Comparison of ENCODE assay signal across 8 cellular contexts in the genomic region with DNA sequence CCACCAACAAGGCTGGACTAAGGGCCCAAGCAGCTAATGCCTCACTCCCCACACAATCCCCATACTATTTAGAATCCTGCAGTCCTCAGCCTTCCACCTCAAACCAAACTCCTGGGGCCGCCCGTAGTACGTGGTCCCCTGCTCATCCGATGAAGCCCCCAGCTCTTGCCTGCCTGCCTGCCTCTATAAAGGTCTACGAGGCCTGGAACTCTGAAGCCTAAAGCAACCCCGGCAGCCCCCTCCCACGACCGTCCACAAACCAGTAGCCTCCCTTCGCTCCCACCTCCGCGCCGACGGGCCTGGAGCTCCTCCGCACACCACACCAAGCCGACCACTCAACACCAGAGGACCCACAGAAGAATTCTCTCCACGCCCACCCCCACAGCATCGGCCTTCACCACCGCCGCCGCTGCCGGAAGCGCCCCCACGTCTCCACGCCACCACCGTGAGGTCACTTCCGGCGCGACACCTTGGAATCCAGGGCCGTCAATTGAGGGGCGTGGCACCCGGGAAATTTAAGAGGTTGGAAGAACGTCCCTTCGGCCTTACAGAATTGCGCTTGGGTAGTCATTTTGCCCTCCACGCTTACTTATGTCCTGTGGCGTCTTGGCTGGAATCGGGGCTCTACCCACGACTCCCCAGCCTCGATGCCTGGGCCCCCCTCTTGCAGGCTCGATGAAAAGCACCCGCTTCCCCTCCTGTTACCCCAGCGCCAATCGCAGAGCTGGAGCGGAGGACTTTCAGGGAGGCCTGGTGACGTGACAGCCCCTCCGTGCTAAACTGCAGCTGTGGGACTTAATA. TPM values are rescaled to one million over a fixed set of nuclear protein-coding genes. Genes with fewer than 3 reads are reported as not detected.
DNase-seq lines count a peak whose midpoint lies in the region; ATAC-seq, FAIRE-seq and TF ChIP-seq lines count a peak whose summit lies in the region.

A gene with protein sequence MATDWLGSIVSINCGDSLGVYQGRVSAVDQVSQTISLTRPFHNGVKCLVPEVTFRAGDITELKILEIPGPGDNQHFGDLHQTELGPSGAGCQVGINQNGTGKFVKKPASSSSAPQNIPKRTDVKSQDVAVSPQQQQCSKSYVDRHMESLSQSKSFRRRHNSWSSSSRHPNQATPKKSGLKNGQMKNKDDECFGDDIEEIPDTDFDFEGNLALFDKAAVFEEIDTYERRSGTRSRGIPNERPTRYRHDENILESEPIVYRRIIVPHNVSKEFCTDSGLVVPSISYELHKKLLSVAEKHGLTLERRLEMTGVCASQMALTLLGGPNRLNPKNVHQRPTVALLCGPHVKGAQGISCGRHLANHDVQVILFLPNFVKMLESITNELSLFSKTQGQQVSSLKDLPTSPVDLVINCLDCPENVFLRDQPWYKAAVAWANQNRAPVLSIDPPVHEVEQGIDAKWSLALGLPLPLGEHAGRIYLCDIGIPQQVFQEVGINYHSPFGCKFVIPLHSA (minus strand): TSS at position 428 of the 801 bp plus-strand sequence. CDS start 20,900 bp downstream, outside the sequence.

- H3K27ac Mint-ChIP-seq in stimulated activated naive CD8-positive, alpha-beta T cell treated with anti-CD3 and anti-CD28 coated beads, Interleukin-15, amount 100 ng/mL, for 72 hours = peak within 1 kb of the TSS; percentile 99 to 100

- H3K4me2 ChIP-seq in neural cell (ENCODE audit: low read length) = peak within 1 kb of the TSS; percentile 95

- peak within 1 kb of the TSS; percentile 86 for H3K4me3 ChIP-seq in LNCaP clone FGC (ENCODE audit: low read depth, low read length)
- H3K4me3 ChIP-seq in fibroblast of villous mesenchyme (ENCODE audit: low read depth, low read length) = peak within 1 kb of the TSS; percentile 85
- peak within 1 kb of the TSS; percentile 74 for H3K4me3 ChIP-seq in neural cell (ENCODE audit: low read length)

- peak; percentile 15 for TF ChIP-seq RAD21 in neural cell (conservative IDR thresholded peaks at IDR 0.05)

- H3K79me2 ChIP-seq in neural cell (replicated peaks; ENCODE audit: insufficient read depth, low read length) = peaks cover 48% of the 10 kb centered on the region

- no peaks in the 10 kb centered on the region for H3K9me3 ChIP-seq in neural cell (ENCODE audit: low read length)

- DNase-seq in D721Med (ENCODE audit: insufficient read length, low spot score) (peak; percentile 79), LNCaP clone FGC (ENCODE audit: low read depth) (peak; percentile 51), SHP77 (lab: John Stamatoyannopoulos, UW) (peak; percentile 81 to 91), activated gamma-delta T cell (lab: John Stamatoyannopoulos, UW) (peak; percentile 60), fibroblast of villous mesenchyme (ENCODE audit: low read depth) (peak; percentile 80)
- peak; percentile 77 to 81 for DNase-seq in stimulated activated naive CD8-positive, alpha-beta T cell treated with anti-CD3 and anti-CD28 coated beads, Interleukin-15, amount 100 ng/mL, for 72 hours

- no peaks in the 10 kb centered on the region for H3K36me3 ChIP-seq in neural cell (ENCODE audit: insufficient read depth, low read length)

- H2AFZ ChIP-seq in neural cell (ENCODE audit: low read depth, low read length) = peak within 1 kb of the TSS; percentile 90

- no peaks in the 10 kb centered on the region for H3K9me3 Mint-ChIP-seq in stimulated activated naive CD8-positive, alpha-beta T cell treated with anti-CD3 and anti-CD28 coated beads, Interleukin-15, amount 100 ng/mL, for 72 hours

- no peak for TF ChIP-seq CTCF in D721Med (IDR thresholded peaks at IDR 0.05; ENCODE audit: insufficient read depth, missing control alignments)
- no peak for TF ChIP-seq CTCF in LNCaP clone FGC (IDR thresholded peaks at IDR 0.05; ENCODE audit: control insufficient read depth, extremely low read depth, insufficient read depth)
- TF ChIP-seq CTCF in fibroblast of villous mesenchyme (IDR thresholded peaks at IDR 0.05; ENCODE audit: insufficient read depth, low read depth, low read length) = no peak
- peak; percentile 13 for TF ChIP-seq CTCF in neural cell (IDR thresholded peaks at IDR 0.05; ENCODE audit: poor library complexity, severe bottlenecking)

- H3K4me1 Mint-ChIP-seq in stimulated activated naive CD8-positive, alpha-beta T cell treated with anti-CD3 and anti-CD28 coated beads, Interleukin-15, amount 100 ng/mL, for 72 hours = peaks cover 44% of the 10 kb centered on the region

- H3K27me3 Mint-ChIP-seq in stimulated activated naive CD8-positive, alpha-beta T cell treated with anti-CD3 and anti-CD28 coated beads, Interleukin-15, amount 100 ng/mL, for 72 hours = no peaks in the 10 kb centered on the region

- peak within 1 kb of the TSS; percentile 84 for H3K27ac ChIP-seq in neural cell (ENCODE audit: low read length)

- peak; percentile 76 for TF ChIP-seq EP300 in neural cell (conservative IDR thresholded peaks at IDR 0.05; ENCODE audit: poor library complexity, severe bottlenecking)

- no peaks in the 10 kb centered on the region for H3K9me2 ChIP-seq in neural cell (ENCODE audit: insufficient read depth, low read length)

- no peaks in the 10 kb centered on the region for H3F3A ChIP-seq in neural cell (ENCODE audit: insufficient read depth, low read length, poor library complexity, severe bottlenecking)

- H3K27me3 ChIP-seq in neural cell (ENCODE audit: insufficient read depth, low read depth, low read length) = no peaks in the 10 kb centered on the region

- FAIRE-seq in D721Med (lab: Jason Lieb, UNC) = no peak

- peak within 1 kb of the TSS; percentile 94 for H3K9ac ChIP-seq in neural cell (ENCODE audit: low read length)

- H3K4me3 Mint-ChIP-seq in stimulated activated naive CD8-positive, alpha-beta T cell treated with anti-CD3 and anti-CD28 coated beads, Interleukin-15, amount 100 ng/mL, for 72 hours = peak within 1 kb of the TSS; percentile 99 to 100

- no peaks in the 10 kb centered on the region for H4K20me1 ChIP-seq in neural cell (ENCODE audit: insufficient read depth)

- ATAC-seq in GM21619 (IDR thresholded peaks at IDR 0.05; ENCODE audit: unreplicated experiment) = peak; percentile 92
- peak; percentile 97 for ATAC-seq in stimulated activated naive CD8-positive, alpha-beta T cell treated with anti-CD3 and anti-CD28 coated beads, Interleukin-15, amount 100 ng/mL, for 72 hours

TF ChIP-seq in neural cell, 6 proteins besides CTCF, POLR2A, EP300 and RAD21:
- TF ChIP-seq SMC3 (conservative IDR thresholded peaks at IDR 0.05; ENCODE audit: poor library complexity) (no peak), MXI1 (conservative IDR thresholded peaks at IDR 0.05; ENCODE audit: poor library complexity, severe bottlenecking) (peak; percentile 95), POLR2AphosphoS5 (IDR thresholded peaks at IDR 0.05) (peak; percentile 98), TAF1 (IDR thresholded peaks at IDR 0.05; ENCODE audit: low read depth) (no peak), EZH2 (IDR thresholded peaks at IDR 0.05; ENCODE audit: borderline replicate concordance, insufficient read depth, low read length, poor library complexity, severe bottlenecking) (no peak)
- TF ChIP-seq, protein P1, sequence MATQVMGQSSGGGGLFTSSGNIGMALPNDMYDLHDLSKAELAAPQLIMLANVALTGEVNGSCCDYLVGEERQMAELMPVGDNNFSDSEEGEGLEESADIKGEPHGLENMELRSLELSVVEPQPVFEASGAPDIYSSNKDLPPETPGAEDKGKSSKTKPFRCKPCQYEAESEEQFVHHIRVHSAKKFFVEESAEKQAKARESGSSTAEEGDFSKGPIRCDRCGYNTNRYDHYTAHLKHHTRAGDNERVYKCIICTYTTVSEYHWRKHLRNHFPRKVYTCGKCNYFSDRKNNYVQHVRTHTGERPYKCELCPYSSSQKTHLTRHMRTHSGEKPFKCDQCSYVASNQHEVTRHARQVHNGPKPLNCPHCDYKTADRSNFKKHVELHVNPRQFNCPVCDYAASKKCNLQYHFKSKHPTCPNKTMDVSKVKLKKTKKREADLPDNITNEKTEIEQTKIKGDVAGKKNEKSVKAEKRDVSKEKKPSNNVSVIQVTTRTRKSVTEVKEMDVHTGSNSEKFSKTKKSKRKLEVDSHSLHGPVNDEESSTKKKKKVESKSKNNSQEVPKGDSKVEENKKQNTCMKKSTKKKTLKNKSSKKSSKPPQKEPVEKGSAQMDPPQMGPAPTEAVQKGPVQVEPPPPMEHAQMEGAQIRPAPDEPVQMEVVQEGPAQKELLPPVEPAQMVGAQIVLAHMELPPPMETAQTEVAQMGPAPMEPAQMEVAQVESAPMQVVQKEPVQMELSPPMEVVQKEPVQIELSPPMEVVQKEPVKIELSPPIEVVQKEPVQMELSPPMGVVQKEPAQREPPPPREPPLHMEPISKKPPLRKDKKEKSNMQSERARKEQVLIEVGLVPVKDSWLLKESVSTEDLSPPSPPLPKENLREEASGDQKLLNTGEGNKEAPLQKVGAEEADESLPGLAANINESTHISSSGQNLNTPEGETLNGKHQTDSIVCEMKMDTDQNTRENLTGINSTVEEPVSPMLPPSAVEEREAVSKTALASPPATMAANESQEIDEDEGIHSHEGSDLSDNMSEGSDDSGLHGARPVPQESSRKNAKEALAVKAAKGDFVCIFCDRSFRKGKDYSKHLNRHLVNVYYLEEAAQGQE (IDR thresholded peaks at IDR 0.05; ENCODE audit: borderline replicate concordance) = no peak

RNA-seq across cellular contexts. Expression of the gene that starts here (rescaled TPM):
- total RNA-seq in fibroblast of villous mesenchyme = 9.7 and 11.7 TPM in 2 replicates
- 12.9 and 15.9 TPM in 2 replicates for polyA plus RNA-seq in neural cell
- 30.2 and 37.9 TPM in 2 replicates for polyA minus RNA-seq in neural cell

Comparison
In these comparisons a context has a peak if more than half of its experiments do, and no peak if none do; other contexts are left out.
1. Peak in every context shown above with its lines: DNase-seq, ATAC-seq, H3K4me3 ChIP-seq and H3K27ac ChIP-seq.